Comparison of ENCODE assay signal across 22 cellular contexts in genomic region chr14:31864937-31865855, GRCh38.
DNase-seq lines count a peak whose midpoint lies in the region; ATAC-seq, FAIRE-seq and TF ChIP-seq lines count a peak whose summit lies in the region.
"Had no signal": no experiment of that assay in that cellular context is flagged by ENCODE, and none has a peak within 500 bp of the region (broad histone marks: within the 10 kb centered on the region; RNA-seq: fewer than 3 reads in every experiment).

No MANE protein-coding gene starts in this region.

- H3K27me3 ChIP-seq in HepG2 (ENCODE audit: control insufficient read depth in 1 of 2, insufficient read depth in 2 of 2, low read length in 2 of 2) (no peaks in the 10 kb centered on the region), right lobe of liver (no peaks in the 10 kb centered on the region), RWPE2 (ENCODE audit: insufficient read depth, poor library complexity, severe bottlenecking) (no peaks in the 10 kb centered on the region), hepatocyte (no peaks in the 10 kb centered on the region)
- H3K27me3 ChIP-seq: MG63 had no signal

- H3K27ac ChIP-seq in HepG2 (ENCODE audit: extremely low read length, insufficient read depth, low read length) (no peak overlapping the region), right lobe of liver (no peak overlapping the region), RWPE2 (ENCODE audit: poor library complexity, severe bottlenecking) (no peak overlapping the region), hepatocyte (peak overlapping the region; percentile 43)

- no peak for DNase-seq in HepG2 (ENCODE audit: low spot score)
- DNase-seq in right lobe of liver: no peak
- peak; percentile 82 for DNase-seq in RWPE2 (ENCODE audit: low spot score)
- DNase-seq in hepatocyte (ENCODE audit: low spot score): peak; percentile 25
- DNase-seq in epidermal melanocyte (ENCODE audit: insufficient read length, low spot score): no peak
- no peak for DNase-seq in stimulated activated CD4-positive, alpha-beta T cell treated with anti-CD3 and anti-CD28 coated beads, Interleukin-2, amount 100 ng/mL, for 24 hours
- DNase-seq: C1 segment of cervical spinal cord, HFFc6, Karpas-422, MG63, NCI-H1092, NCI-H1436 treated with DMSO at 0.1 percent for 48 hours, NCI-H2029 treated with DMSO at 0.1 percent for 48 hours, NCI-H2227 treated with DMSO at 0.1 percent for 48 hours, NCI-H524 treated with DMSO at 0.1 percent for 48 hours, PC-3, RPMI8226 had no signal

- no peaks in the 10 kb centered on the region for H3K36me3 ChIP-seq in HepG2 (replicated peaks in 1 of 2; ENCODE audit: control insufficient read depth in 1 of 2, insufficient read depth in 2 of 2, low read length in 2 of 2)
- no peaks in the 10 kb centered on the region for H3K36me3 ChIP-seq in right lobe of liver
- H3K36me3 ChIP-seq in RWPE2 (ENCODE audit: low read depth): no peaks in the 10 kb centered on the region
- H3K36me3 ChIP-seq in hepatocyte (replicated peaks; ENCODE audit: insufficient read depth, low read depth): no peaks in the 10 kb centered on the region
- H3K36me3 ChIP-seq: MG63 had no signal

- H3K4me2 ChIP-seq in HepG2 (ENCODE audit: low read depth, low read length) (no peak overlapping the region), hepatocyte (no peak overlapping the region)

- H3K79me2 ChIP-seq in HepG2 (ENCODE audit: insufficient read depth, low read length) (no peaks in the 10 kb centered on the region), hepatocyte (no peaks in the 10 kb centered on the region)

- H3K4me1 ChIP-seq in HepG2 (ENCODE audit: insufficient read depth, low read length) (peaks cover 14% of the 10 kb centered on the region), right lobe of liver (no peaks in the 10 kb centered on the region), RWPE2 (ENCODE audit: insufficient read depth, poor library complexity, severe bottlenecking) (peaks cover 9% of the 10 kb centered on the region), hepatocyte (ENCODE audit: insufficient read depth) (no peaks in the 10 kb centered on the region)

- POLR2A ChIA-PET in HepG2 (lab: Yijun Ruan, JAX): no interaction called here

- in situ Hi-C loops in HepG2 (cut with HindIII; ENCODE audit: extremely low pct_ligation_motif_present, low pct_unique_long_range_greater_than_20kb): no loop called here

- TF ChIP-seq EP300 in HepG2 (IDR thresholded peaks at IDR 0.05; ENCODE audit: low read depth in 2 of 2, low read length in 2 of 2) (no peak), HepG2 (CRISPR knock-in tag; IDR thresholded peaks at IDR 0.05; ENCODE audit: borderline replicate concordance) (no peak)

- WGBS in HepG2 (ENCODE audit: low lambda C conversion rate): 85% methylated on average over 13 of the region's 13 CpGs
- 100% methylated on average over 5 of the region's 13 CpGs for whole genome bisulfite sequencing in right lobe of liver (ENCODE audit: insufficient coverage, low coverage, low lambda C conversion rate, missing lambda C conversion rate)
- WGBS in hepatocyte (ENCODE audit: low lambda C conversion rate, missing lambda C conversion rate): 90% methylated on average over 13 of the region's 13 CpGs

- no peak overlapping the region for H3K9ac ChIP-seq in HepG2 (ENCODE audit: insufficient read depth, low read depth, low read length)

- no peaks in the 10 kb centered on the region for H4K20me1 ChIP-seq in HepG2 (ENCODE audit: insufficient read depth, low read length)
- no peaks in the 10 kb centered on the region for H4K20me1 ChIP-seq in hepatocyte (ENCODE audit: insufficient read depth, poor library complexity, severe bottlenecking)

- TF ChIP-seq RAD21 in HepG2 (CRISPR knock-in tag; IDR thresholded peaks at IDR 0.05): no peak

- FAIRE-seq in HepG2 (lab: Jason Lieb, UNC): no peak
- FAIRE-seq: A204.1, G401.6, H54 had no signal

- H2AFZ ChIP-seq in HepG2 (ENCODE audit: low read length) (no peak overlapping the region), hepatocyte (no peak overlapping the region)

- H3K4me3 ChIP-seq in HepG2 (replicated peaks in 1 of 3; ENCODE audit: insufficient read depth in 1 of 3, low read depth in 2 of 3, low read length in 3 of 3): no peak overlapping the region
- no peak overlapping the region for H3K4me3 ChIP-seq in right lobe of liver
- no peak overlapping the region for H3K4me3 ChIP-seq in RWPE2 (ENCODE audit: severe bottlenecking)
- H3K4me3 ChIP-seq in hepatocyte: no peak overlapping the region
- H3K4me3 ChIP-seq: MG63 had no signal

- no peaks in the 10 kb centered on the region for H3K9me2 ChIP-seq in hepatocyte (replicated peaks; ENCODE audit: insufficient read depth)

- ATAC-seq in HepG2 (peak; percentile 75), right lobe of liver (no peak), RWPE2 (ENCODE audit: low read depth) (peak; percentile 80), HG02970 (IDR thresholded peaks at IDR 0.05; ENCODE audit: low FRiP score, unreplicated experiment) (no peak), GM21825 (IDR thresholded peaks at IDR 0.05; ENCODE audit: unreplicated experiment) (no peak)
- ATAC-seq: PC-3 had no signal

- no TSS peak for BruUV-seq in HepG2 (replicated peaks; lab: Mats Ljungman, UMichigan)

- TF ChIP-seq POLR2A in HepG2 (IDR thresholded peaks at IDR 0.05; ENCODE audit: insufficient read depth in 1 of 2, low read depth in 2 of 2, low read length in 2 of 2) (no peak), right lobe of liver (IDR thresholded peaks at IDR 0.05) (no peak)

- intact Hi-C loops in HepG2 (cut with micrococcal nuclease; ENCODE audit: unreplicated experiment) (no loop called here), right lobe of liver (cut with DNase I) (no loop called here)

- no peaks in the 10 kb centered on the region for H3K9me3 ChIP-seq in HepG2 (ENCODE audit: low read length)
- no peaks in the 10 kb centered on the region for H3K9me3 ChIP-seq in right lobe of liver
- no peaks in the 10 kb centered on the region for H3K9me3 ChIP-seq in RWPE2 (ENCODE audit: severe bottlenecking)
- H3K9me3 ChIP-seq in hepatocyte (ENCODE audit: low read depth): no peaks in the 10 kb centered on the region
- H3K9me3 ChIP-seq: MG63 had no signal

- no peak for TF ChIP-seq CTCF in HepG2 (CRISPR knock-in tag; IDR thresholded peaks at IDR 0.05)
- no peak for TF ChIP-seq CTCF in right lobe of liver (IDR thresholded peaks at IDR 0.05)
- no peak for TF ChIP-seq CTCF in RWPE2 (IDR thresholded peaks at IDR 0.05; ENCODE audit: poor library complexity, severe bottlenecking)
- no peak for TF ChIP-seq CTCF in hepatocyte (IDR thresholded peaks at IDR 0.05; ENCODE audit: poor library complexity)

- CTCF ChIA-PET in HepG2 (lab: Yijun Ruan, JAX; ENCODE audit: low intra/inter-chr PET ratio, low total read pairs): no interaction called here

TF ChIP-seq in HepG2, 621 proteins besides CTCF, POLR2A, EP300 and RAD21 (continues in another document):
- peak; percentile 33; the same call in 1 of the 2 replicates for TF ChIP-seq NFE2L2 (IDR thresholded peaks at IDR 0.05; ENCODE audit: low read length)
- peak; percentile 28; the same call in 1 of the 2 replicates for TF ChIP-seq UBTF (CRISPR knock-in tag; IDR thresholded peaks at IDR 0.05)
- no peak for TF ChIP-seq SMYD3 (CRISPR knock-in tag; IDR thresholded peaks at IDR 0.05)
- TF ChIP-seq SUZ12 (IDR thresholded peaks at IDR 0.05; ENCODE audit: low read depth, low read length): no peak

Comparison
In these comparisons a context has a peak if more than half of its experiments do, and no peak if none do; other contexts are left out.
1. ATAC-seq: peak in HepG2 (single experiment) and RWPE2 (single experiment); none in right lobe of liver (0 of 4), HG02970 (single experiment) and GM21825 (single experiment).
2. DNase-seq: peak in RWPE2 (single experiment) and hepatocyte (single experiment); none in HepG2 (single experiment), right lobe of liver (0 of 3), epidermal melanocyte (single experiment) and stimulated activated CD4-positive, alpha-beta T cell treated with anti-CD3 and anti-CD28 coated beads, Interleukin-2, amount 100 ng/mL, for 24 hours (0 of 2).